Comparison of ENCODE assay signal across 22 cellular contexts in the genomic region with DNA sequence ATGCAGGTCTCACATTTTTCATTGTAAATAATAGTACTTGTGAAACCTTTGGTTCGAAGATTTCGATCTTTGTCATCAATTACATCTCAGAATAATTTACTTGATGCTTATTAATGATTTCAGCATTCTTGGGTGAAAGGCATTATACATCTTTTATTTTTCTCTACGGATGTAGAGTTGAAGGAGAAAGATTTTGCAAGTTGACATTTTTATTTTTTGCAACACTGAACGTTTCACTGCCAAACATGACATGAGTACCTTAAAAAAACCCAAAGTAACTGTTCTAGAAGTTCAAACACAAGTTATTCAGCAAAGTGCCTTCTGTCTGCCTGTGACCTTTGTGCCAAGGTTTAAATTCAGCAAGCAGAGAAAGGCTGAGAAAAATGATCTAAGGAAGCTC.
DNase-seq lines count a peak whose midpoint lies in the region; ATAC-seq, FAIRE-seq and TF ChIP-seq lines count a peak whose summit lies in the region.
"Had no signal": no experiment of that assay in that cellular context is flagged by ENCODE, and none has a peak within 500 bp of the region (broad histone marks: within the 10 kb centered on the region; RNA-seq: fewer than 3 reads in every experiment).

No MANE protein-coding gene starts in this region.

- H3K9me2 ChIP-seq in Loucy (replicated peaks; ENCODE audit: low read depth, low read length) (no peaks in the 10 kb centered on the region), hepatocyte (replicated peaks; ENCODE audit: insufficient read depth) (no peaks in the 10 kb centered on the region)

- TF ChIP-seq POLR2A in HepG2 (IDR thresholded peaks at IDR 0.05; ENCODE audit: insufficient read depth in 1 of 2, low read depth in 2 of 2, low read length in 2 of 2) (no peak), right lobe of liver (IDR thresholded peaks at IDR 0.05) (no peak)

- no peaks in the 10 kb centered on the region for H3K36me3 Mint-ChIP-seq in stimulated activated effector memory CD8-positive, alpha-beta T cell treated with anti-CD3 and anti-CD28 coated beads, Interleukin-12 subunit alpha, Interleukin-12 subunit beta, amount 100 ng/mL, for 72 hours

- H3K9me3 Mint-ChIP-seq in stimulated activated effector memory CD8-positive, alpha-beta T cell treated with anti-CD3 and anti-CD28 coated beads, Interleukin-12 subunit alpha, Interleukin-12 subunit beta, amount 100 ng/mL, for 72 hours = no peaks in the 10 kb centered on the region

- no peaks in the 10 kb centered on the region for H3F3A ChIP-seq in Loucy (ENCODE audit: low read depth)

- in situ Hi-C loops in HepG2 (cut with HindIII; ENCODE audit: extremely low pct_ligation_motif_present, low pct_unique_long_range_greater_than_20kb) = no loop called here

- H3K9me3 ChIP-seq in HepG2 (ENCODE audit: low read length) = no peaks in the 10 kb centered on the region; the same call in 1 of the 2 replicates
- peaks cover 0 to 3% (median 0%) of the 10 kb centered on the region in 4 donors for H3K9me3 ChIP-seq in right lobe of liver
- H3K9me3 ChIP-seq in Loucy (ENCODE audit: insufficient read depth, low read depth, low read length) = no peaks in the 10 kb centered on the region; the same call in 1 of the 2 replicates
- H3K9me3 ChIP-seq in hepatocyte (ENCODE audit: low read depth) = no peaks in the 10 kb centered on the region
- H3K9me3 ChIP-seq: BE2C, SJCRH30 had no signal

- H2AFZ ChIP-seq in HepG2 (ENCODE audit: low read length) (no peak overlapping the region), Loucy (ENCODE audit: low read length) (peak overlapping the region; percentile 42), hepatocyte (peak overlapping the region; percentile 4)

- intact Hi-C loops in HepG2 (cut with micrococcal nuclease; ENCODE audit: unreplicated experiment) = no loop called here
- intact Hi-C loops in right lobe of liver (cut with DNase I) = no loop called here

- no TSS peak for BruUV-seq in HepG2 (replicated peaks; lab: Mats Ljungman, UMichigan)

- H3K36me3 ChIP-seq in HepG2 (replicated peaks in 1 of 2; ENCODE audit: control insufficient read depth in 1 of 2, insufficient read depth in 2 of 2, low read length in 2 of 2) (no peaks in the 10 kb centered on the region), right lobe of liver (no peaks in the 10 kb centered on the region), Loucy (ENCODE audit: insufficient read depth, low read length) (no peaks in the 10 kb centered on the region), hepatocyte (replicated peaks; ENCODE audit: insufficient read depth, low read depth) (no peaks in the 10 kb centered on the region)
- H3K36me3 ChIP-seq: BE2C, SJCRH30 had no signal

- no peak overlapping the region for H3K4me3 Mint-ChIP-seq in stimulated activated effector memory CD8-positive, alpha-beta T cell treated with anti-CD3 and anti-CD28 coated beads, Interleukin-12 subunit alpha, Interleukin-12 subunit beta, amount 100 ng/mL, for 72 hours

- H4K20me1 ChIP-seq in HepG2 (ENCODE audit: insufficient read depth, low read length) = no peaks in the 10 kb centered on the region
- H4K20me1 ChIP-seq in Loucy (ENCODE audit: insufficient read depth, low read length, poor library complexity, severe bottlenecking) = no peaks in the 10 kb centered on the region
- H4K20me1 ChIP-seq in hepatocyte (ENCODE audit: insufficient read depth, poor library complexity, severe bottlenecking) = no peaks in the 10 kb centered on the region

- no peak for TF ChIP-seq CTCF in HepG2 (CRISPR knock-in tag; IDR thresholded peaks at IDR 0.05)
- no peak for TF ChIP-seq CTCF in right lobe of liver (IDR thresholded peaks at IDR 0.05)
- TF ChIP-seq CTCF in Loucy (conservative IDR thresholded peaks at IDR 0.05; ENCODE audit: low read length) = no peak
- no peak for TF ChIP-seq CTCF in hepatocyte (IDR thresholded peaks at IDR 0.05; ENCODE audit: poor library complexity)

- no peak for ATAC-seq in HepG2
- ATAC-seq in right lobe of liver = no peak
- no peak for ATAC-seq in stimulated activated effector memory CD8-positive, alpha-beta T cell treated with anti-CD3 and anti-CD28 coated beads, Interleukin-12 subunit alpha, Interleukin-12 subunit beta, amount 100 ng/mL, for 72 hours
- ATAC-seq in HG03139 (IDR thresholded peaks at IDR 0.05; ENCODE audit: unreplicated experiment) = no peak
- no peak for ATAC-seq in GM18520 (IDR thresholded peaks at IDR 0.05; ENCODE audit: unreplicated experiment)
- ATAC-seq: PC-3 had no signal

- H3K27ac Mint-ChIP-seq in stimulated activated effector memory CD8-positive, alpha-beta T cell treated with anti-CD3 and anti-CD28 coated beads, Interleukin-12 subunit alpha, Interleukin-12 subunit beta, amount 100 ng/mL, for 72 hours = peak overlapping the region; percentile 71

- H3K27me3 ChIP-seq in HepG2 (ENCODE audit: control insufficient read depth in 1 of 2, insufficient read depth in 2 of 2, low read length in 2 of 2) (no peaks in the 10 kb centered on the region), right lobe of liver (no peaks in the 10 kb centered on the region), Loucy (ENCODE audit: insufficient read depth, low read length, poor library complexity, severe bottlenecking) (no peaks in the 10 kb centered on the region), hepatocyte (no peaks in the 10 kb centered on the region)
- H3K27me3 ChIP-seq: BE2C, SJCRH30 had no signal

- H3K79me2 ChIP-seq in HepG2 (ENCODE audit: insufficient read depth, low read length) (no peaks in the 10 kb centered on the region), Loucy (ENCODE audit: insufficient read depth, low read length) (no peaks in the 10 kb centered on the region), hepatocyte (no peaks in the 10 kb centered on the region)

- H3K27ac ChIP-seq in HepG2 (ENCODE audit: extremely low read length, insufficient read depth, low read length) (no peak overlapping the region), right lobe of liver (no peak overlapping the region), hepatocyte (no peak overlapping the region)
- H3K27ac ChIP-seq: RWPE1, SJCRH30 had no signal

- H3K9ac ChIP-seq in HepG2 (ENCODE audit: insufficient read depth, low read depth, low read length) = no peak overlapping the region
- no peak overlapping the region for H3K9ac ChIP-seq in Loucy (ENCODE audit: low read depth, low read length, poor library complexity, severe bottlenecking)

- H3K4me1 ChIP-seq in HepG2 (ENCODE audit: insufficient read depth, low read length) (no peaks in the 10 kb centered on the region), right lobe of liver (no peaks in the 10 kb centered on the region), Loucy (ENCODE audit: insufficient read depth, low read length, poor library complexity, severe bottlenecking) (no peaks in the 10 kb centered on the region), hepatocyte (ENCODE audit: insufficient read depth) (no peaks in the 10 kb centered on the region)
- H3K4me1 ChIP-seq: SJCRH30 had no signal

- FAIRE-seq in HepG2 (lab: Jason Lieb, UNC) = no peak
- FAIRE-seq: GM12891, GM18507, H54 had no signal

- peaks cover 14% of the 10 kb centered on the region for H3K4me1 Mint-ChIP-seq in stimulated activated effector memory CD8-positive, alpha-beta T cell treated with anti-CD3 and anti-CD28 coated beads, Interleukin-12 subunit alpha, Interleukin-12 subunit beta, amount 100 ng/mL, for 72 hours

- DNase-seq in HepG2 (ENCODE audit: low spot score) (no peak), right lobe of liver (no peak), hepatocyte (ENCODE audit: low spot score) (no peak), HEK293T (ENCODE audit: extremely low spot score) (no peak)
- no peak for DNase-seq in stimulated activated effector memory CD8-positive, alpha-beta T cell treated with anti-CD3 and anti-CD28 coated beads, Interleukin-12 subunit alpha, Interleukin-12 subunit beta, amount 100 ng/mL, for 72 hours (ENCODE audit: low spot score in 2 of 2)
- DNase-seq: BE2C, DMS 273 treated with DMSO at 0.1 percent for 48 hours, GF-D8, MV-4-11, NCI-H1417 treated with DMSO at 0.1 percent for 48 hours, NCI-H2029, NCI-H2171, NCI-H446 treated with DMSO at 0.1 percent for 48 hours, PC-3, SJCRH30 had no signal

- no peak overlapping the region for H3K4me2 ChIP-seq in HepG2 (ENCODE audit: low read depth, low read length)
- no peak overlapping the region for H3K4me2 ChIP-seq in Loucy (ENCODE audit: low read depth, low read length, poor library complexity, severe bottlenecking)
- peak overlapping the region; percentile 41 for H3K4me2 ChIP-seq in hepatocyte

- WGBS in HepG2 (ENCODE audit: low lambda C conversion rate) = 6% methylated on average over 4 of the region's 4 CpGs
- 65% methylated on average over 4 of the region's 4 CpGs for WGBS in right lobe of liver (ENCODE audit: insufficient coverage, low coverage, low lambda C conversion rate, missing lambda C conversion rate)
- WGBS in hepatocyte (ENCODE audit: low lambda C conversion rate, missing lambda C conversion rate) = 82% methylated on average over 4 of the region's 4 CpGs

- TF ChIP-seq RAD21 in HepG2 (CRISPR knock-in tag; IDR thresholded peaks at IDR 0.05) = no peak

- POLR2A ChIA-PET in HepG2 (lab: Yijun Ruan, JAX) = no interaction called here
- POLR2A ChIA-PET in HEK293T (lab: Yijun Ruan, JAX) = no interaction called here

- no peak for TF ChIP-seq EP300 in HepG2 (IDR thresholded peaks at IDR 0.05; ENCODE audit: low read depth in 2 of 2, low read length in 2 of 2)
- no peak for TF ChIP-seq EP300 in HepG2 (CRISPR knock-in tag; IDR thresholded peaks at IDR 0.05; ENCODE audit: borderline replicate concordance)

- CTCF ChIA-PET in HepG2 (lab: Yijun Ruan, JAX; ENCODE audit: low intra/inter-chr PET ratio, low total read pairs) = no interaction called here
- CTCF ChIA-PET in HEK293T (lab: Yijun Ruan, JAX) = no interaction called here

- H3K4me3 ChIP-seq in HepG2 (replicated peaks in 1 of 3; ENCODE audit: insufficient read depth in 1 of 3, low read depth in 2 of 3, low read length in 3 of 3) = no peak overlapping the region
- no peak overlapping the region for H3K4me3 ChIP-seq in right lobe of liver
- no peak overlapping the region for H3K4me3 ChIP-seq in Loucy (ENCODE audit: low read length, poor library complexity, severe bottlenecking)
- H3K4me3 ChIP-seq in hepatocyte = no peak overlapping the region
- H3K4me3 ChIP-seq: SJCRH30 had no signal

TF ChIP-seq in HepG2, 621 proteins besides CTCF, POLR2A, EP300 and RAD21 (continues in another document):
- TF ChIP-seq MAFK (conservative IDR thresholded peaks at IDR 0.05 in 1 of 2, IDR thresholded peaks at IDR 0.05 in 1 of 2; ENCODE audit: low read length in 2 of 2) = peak; percentile 39 to 57; a peak in 2 of 4 replicates
- no peak for TF ChIP-seq ZNF614 (CRISPR knock-in tag; IDR thresholded peaks at IDR 0.05; ENCODE audit: borderline replicate concordance)
- TF ChIP-seq ZNF703 (CRISPR knock-in tag; IDR thresholded peaks at IDR 0.05; ENCODE audit: borderline replicate concordance) = no peak
- no peak for TF ChIP-seq KLF15 (CRISPR knock-in tag; IDR thresholded peaks at IDR 0.05; ENCODE audit: borderline replicate concordance)

TF ChIP-seq in HEK293T, 16 proteins besides CTCF, POLR2A, EP300 and RAD21 (continues in another document):
- TF ChIP-seq FOXK2 (IDR thresholded peaks at IDR 0.05) (no peak), ELF4 (IDR thresholded peaks at IDR 0.05) (no peak), FOXM1 (IDR thresholded peaks at IDR 0.05; ENCODE audit: borderline replicate concordance) (no peak), CTBP1 (IDR thresholded peaks at IDR 0.05; ENCODE audit: borderline replicate concordance) (no peak), HDGF (IDR thresholded peaks at IDR 0.05; ENCODE audit: borderline replicate concordance) (no peak), FOXA1 (IDR thresholded peaks at IDR 0.05) (no peak), ZNF384 (IDR thresholded peaks at IDR 0.05) (no peak)
